ENCODE assay signal across 25 cellular contexts in genomic region chr10:121374121-121374520, GRCh38.
A peak's percentile ranks its signal among the peaks of the same experiment; 100 is the strongest.
DNase-seq lines count a peak whose midpoint lies in the region; ATAC-seq, FAIRE-seq and TF ChIP-seq lines count a peak whose summit lies in the region.
"Had no signal": no experiment of that assay in that cellular context is flagged by ENCODE, and none has a peak within 500 bp of the region (broad histone marks: within the 10 kb centered on the region; RNA-seq: fewer than 3 reads in every experiment).

No MANE protein-coding gene starts in this region.

- peaks cover 2% of the 10 kb centered on the region; the same call in 1 of the 2 replicates for H3K27me3 Mint-ChIP-seq in H9 (ENCODE audit: low read depth)
- H3K27me3 Mint-ChIP-seq: CD4-positive, alpha-beta T cell; CD8-positive, alpha-beta memory T cell had no signal

- H2AFZ ChIP-seq in HCT116 (ENCODE audit: low read depth, low read length, poor library complexity, severe bottlenecking) (no peak overlapping the region), mesenchymal stem cell (ENCODE audit: low read depth, low read length) (no peak overlapping the region), H9 (ENCODE audit: low read length) (no peak overlapping the region)

- H3K27me3 ChIP-seq in HCT116 (ENCODE audit: insufficient read depth, low read length) = no peaks in the 10 kb centered on the region; the same call in none of the 2 replicates
- H3K27me3 ChIP-seq in colonic mucosa = no peaks in the 10 kb centered on the region
- H3K27me3 ChIP-seq in mesenchymal stem cell (ENCODE audit: control insufficient read depth in 1 of 2, insufficient read depth in 1 of 2, low read length in 2 of 2) = no peaks in the 10 kb centered on the region
- no peaks in the 10 kb centered on the region for H3K27me3 ChIP-seq in small intestine (ENCODE audit: control insufficient read depth in 2 of 2, insufficient read depth in 2 of 2, low read length in 2 of 2)
- H3K27me3 ChIP-seq in H9 (ENCODE audit: insufficient read depth, low read length) = no peaks in the 10 kb centered on the region
- H3K27me3 ChIP-seq: BE2C; BLaER1 treated with 17β-estradiol and CSF1 and Interleukin-3, amounts not matched to agents 10 nM and 100 nM had no signal

- H3K79me1 ChIP-seq in mesenchymal stem cell (replicated peaks; ENCODE audit: low read length, poor library complexity, severe bottlenecking) = no peaks in the 10 kb centered on the region
- H3K79me1 ChIP-seq in H9 (ENCODE audit: insufficient read depth, low read depth, low read length, poor library complexity, severe bottlenecking) = no peaks in the 10 kb centered on the region

- H3K36me3 ChIP-seq in HCT116 (ENCODE audit: control insufficient read depth in 1 of 2, insufficient read depth in 2 of 2, low read length in 2 of 2) = no peaks in the 10 kb centered on the region
- H3K36me3 ChIP-seq in colonic mucosa = no peaks in the 10 kb centered on the region
- H3K36me3 ChIP-seq in mesenchymal stem cell (ENCODE audit: control insufficient read depth in 1 of 2, insufficient read depth in 2 of 2, low read depth in 1 of 2, low read length in 2 of 2) = no peaks in the 10 kb centered on the region
- H3K36me3 ChIP-seq in small intestine (ENCODE audit: control insufficient read depth in 2 of 2, insufficient read depth in 2 of 2, low read length in 2 of 2) = no peaks in the 10 kb centered on the region
- H3K36me3 ChIP-seq: BE2C; BLaER1 treated with 17β-estradiol and CSF1 and Interleukin-3, amounts not matched to agents 10 nM and 100 nM had no signal

- TF ChIP-seq RAD21 in HCT116 (IDR thresholded peaks at IDR 0.05; ENCODE audit: low read depth) = no peak

- CTCF ChIA-PET in HCT116 (lab: Charles Lee) = no interaction called here

- H3K23me2 ChIP-seq in H9 (ENCODE audit: insufficient read length, low read depth, low read length, poor library complexity, severe bottlenecking) = no peaks in the 10 kb centered on the region

- H4K8ac ChIP-seq in mesenchymal stem cell (ENCODE audit: low read length) = no peak overlapping the region
- H4K8ac ChIP-seq in H9 (replicated peaks; ENCODE audit: insufficient read length, low read depth, low read length) = no peak overlapping the region

- H2BK120ac ChIP-seq in mesenchymal stem cell (ENCODE audit: low read depth, low read length) = no peak overlapping the region
- no peak overlapping the region for H2BK120ac ChIP-seq in H9 (ENCODE audit: low read depth, low read length, poor library complexity, severe bottlenecking)

- H3K4me1 Mint-ChIP-seq in H9 = peaks cover 3 to 13% of the 10 kb centered on the region in 2 experiments; a peak in 3 of 4 replicates
- H3K4me1 Mint-ChIP-seq: CD14-positive monocyte; CD8-positive, alpha-beta memory T cell had no signal

- H3K18ac ChIP-seq in mesenchymal stem cell (ENCODE audit: low read depth in 1 of 2, low read length in 2 of 2) (no peak overlapping the region), H9 (ENCODE audit: insufficient read length, low read depth, low read length) (no peak overlapping the region)

- no peak for TF ChIP-seq POLR2A in HCT116 (IDR thresholded peaks at IDR 0.05; ENCODE audit: borderline replicate concordance, extremely low read depth, insufficient read depth, insufficient read length)

- H3K4me3 ChIP-seq in HCT116 (replicated peaks in 1 of 2; ENCODE audit: low read depth in 1 of 2, low read length in 2 of 2) (no peak overlapping the region), colonic mucosa (no peak overlapping the region), mesenchymal stem cell (ENCODE audit: insufficient read depth in 1 of 2, low read depth in 1 of 2, low read length in 2 of 2) (no peak overlapping the region), small intestine (ENCODE audit: low read depth in 1 of 2, low read length in 2 of 2) (no peak overlapping the region)
- H3K4me3 ChIP-seq: A549; BLaER1 treated with 17β-estradiol and CSF1 and Interleukin-3, amounts not matched to agents 10 nM and 100 nM had no signal

- no peaks in the 10 kb centered on the region for H4K20me1 ChIP-seq in HCT116 (ENCODE audit: insufficient read depth)
- no peaks in the 10 kb centered on the region for H4K20me1 ChIP-seq in H9 (ENCODE audit: control insufficient read depth, insufficient read depth, insufficient read length)
- H4K20me1 ChIP-seq: BLaER1 treated with 17β-estradiol and CSF1 and Interleukin-3, amounts not matched to agents 10 nM and 100 nM had no signal

- peak overlapping the region; percentile 62 for H4K91ac ChIP-seq in mesenchymal stem cell (ENCODE audit: low read length)
- no peak overlapping the region for H4K91ac ChIP-seq in H9 (ENCODE audit: insufficient read length, low read depth, low read length)

- no peak overlapping the region for H3T11ph ChIP-seq in H9 (ENCODE audit: low read length)

- WGBS in mesenchymal stem cell = 74% methylated on average over 12 of the region's 12 CpGs
- WGBS in small intestine, 3 donors = 65 to 82% (median 66%) methylated on average over 12 of the region's 12 CpGs
- WGBS in H9 (ENCODE audit: extremely low coverage, insufficient read length, low lambda C conversion rate) = no CpG with 5 or more reads among the region's 12 CpGs

- H3K23ac ChIP-seq in mesenchymal stem cell (ENCODE audit: low read length in 2 of 2) (no peak overlapping the region), H9 (ENCODE audit: insufficient read length, low read depth, low read length) (no peak overlapping the region)

- no peak overlapping the region for H3K56ac ChIP-seq in H9 (ENCODE audit: insufficient read length, low read depth, low read length)

- no peak overlapping the region for H3K9ac ChIP-seq in HCT116 (ENCODE audit: low read length)
- no peak overlapping the region for H3K9ac ChIP-seq in colonic mucosa (ENCODE audit: low read depth in 2 of 2, low read length in 2 of 2)
- no peak overlapping the region for H3K9ac ChIP-seq in mesenchymal stem cell (ENCODE audit: low read length)
- no peak overlapping the region for H3K9ac ChIP-seq in H9 (ENCODE audit: extremely low read depth, insufficient read length, low read length)
- H3K9ac ChIP-seq: BLaER1 treated with 17β-estradiol and CSF1 and Interleukin-3, amounts not matched to agents 10 nM and 100 nM had no signal

- H2BK12ac ChIP-seq in mesenchymal stem cell (ENCODE audit: low read length in 2 of 2) (no peak overlapping the region), H9 (ENCODE audit: insufficient read length, low read depth, low read length) (no peak overlapping the region)

- DNase-seq in HCT116 (ENCODE audit: low read depth, low spot score) (no peak), colonic mucosa (peak; percentile 19), mesenchymal stem cell (no peak), small intestine (peak; percentile 16), GM19238 (ENCODE audit: insufficient read length, low spot score) (no peak), NCI-H2107 (lab: John Stamatoyannopoulos, UW) (no peak), H9 (no peak)
- DNase-seq: 8988T; ACHN; AML-193; BE2C; Calu3; CD4-positive, alpha-beta T cell; CD8-positive, alpha-beta memory T cell; DMS53; DMS79 treated with DMSO at 0.1 percent for 48 hours; GF-D8; GOT3; HCEC 1CT had no signal

- H2BK20ac ChIP-seq in H9 (ENCODE audit: low read depth, low read length, poor library complexity, severe bottlenecking) = no peak overlapping the region

- H2BK15ac ChIP-seq in mesenchymal stem cell (ENCODE audit: low read depth, poor library complexity, severe bottlenecking) (no peak overlapping the region), H9 (ENCODE audit: low read depth, low read length) (no peak overlapping the region)

- H3K14ac ChIP-seq in mesenchymal stem cell (ENCODE audit: low read length in 2 of 2) = no peak overlapping the region
- no peak overlapping the region for H3K14ac ChIP-seq in H9 (ENCODE audit: insufficient read depth, low read length)

- H2BK5ac ChIP-seq in mesenchymal stem cell (ENCODE audit: low read depth, low read length, poor library complexity, severe bottlenecking) (no peak overlapping the region), H9 (ENCODE audit: insufficient read length, low read length) (no peak overlapping the region)

- no peak for FAIRE-seq in small intestine (lab: Jason Lieb, UNC)
- FAIRE-seq: A549, GM12891, GM18507, H54 had no signal

- no peaks in the 10 kb centered on the region for H3K9me2 ChIP-seq in HCT116 (ENCODE audit: insufficient read depth)

- no peak overlapping the region for H4K5ac ChIP-seq in H9 (ENCODE audit: insufficient read length, low read depth, low read length)

- H3K4ac ChIP-seq in mesenchymal stem cell (ENCODE audit: low read depth in 1 of 2, low read length in 2 of 2) = no peak overlapping the region
- H3K4ac ChIP-seq in H9 (ENCODE audit: low read depth, low read length) = no peak overlapping the region

- no peaks in the 10 kb centered on the region for H3K9me3 ChIP-seq in HCT116 (ENCODE audit: control insufficient read depth in 1 of 2, insufficient read depth in 1 of 2, low read depth in 1 of 2, low read length in 2 of 2)
- no peaks in the 10 kb centered on the region for H3K9me3 ChIP-seq in colonic mucosa
- H3K9me3 ChIP-seq in mesenchymal stem cell (ENCODE audit: control insufficient read depth, low read length) = no peaks in the 10 kb centered on the region
- H3K9me3 ChIP-seq in small intestine (ENCODE audit: control insufficient read depth, low read depth) = no peaks in the 10 kb centered on the region
- no peaks in the 10 kb centered on the region for H3K9me3 ChIP-seq in H9 (ENCODE audit: control insufficient read depth, low read depth, low read length)
- H3K9me3 ChIP-seq: A549; BE2C; BLaER1 treated with 17β-estradiol and CSF1 and Interleukin-3, amounts not matched to agents 10 nM and 100 nM had no signal

- no peak overlapping the region for H3K27ac ChIP-seq in HCT116 (ENCODE audit: low read depth, low read length)
- no peak overlapping the region for H3K27ac ChIP-seq in colonic mucosa
- no peak overlapping the region for H3K27ac ChIP-seq in mesenchymal stem cell (ENCODE audit: low read length, poor library complexity, severe bottlenecking)
- no peak overlapping the region for H3K27ac ChIP-seq in small intestine (ENCODE audit: low read depth in 1 of 2, low read length in 1 of 2)
- no peak overlapping the region for H3K27ac ChIP-seq in H9 (ENCODE audit: insufficient read length, low read depth, low read length)
- H3K27ac ChIP-seq: A549; BLaER1 treated with 17β-estradiol and CSF1 and Interleukin-3, amounts not matched to agents 10 nM and 100 nM had no signal

- RAD21 ChIA-PET in HCT116 (lab: Charles Lee; ENCODE audit: low non-redundant PET in 1 of 2, low total read pairs in 2 of 2, uncharacterized antibody in 2 of 2, unreplicated experiment in 2 of 2) = no interaction called here

- no TSS peak for BruUV-seq in HCT116 (replicated peaks; lab: Mats Ljungman, UMichigan)

- intact Hi-C loops in HCT116 (cut with micrococcal nuclease) = no loop called here
- intact Hi-C loops in colonic mucosa (cut with DNase I) = no loop called here

- POLR2A ChIA-PET in HCT116 (lab: Charles Lee) = no interaction called here

- H3K36me3 Mint-ChIP-seq in H9 (ENCODE audit: insufficient read depth in 1 of 3, low read depth in 3 of 3) = no peaks in the 10 kb centered on the region; a peak in 1 of 7 replicates
- H3K36me3 Mint-ChIP-seq: CD14-positive monocyte; CD8-positive, alpha-beta memory T cell had no signal

- no peak for TF ChIP-seq CTCF in HCT116 (IDR thresholded peaks at IDR 0.05 in 2 of 3, conservative IDR thresholded peaks at IDR 0.05 in 1 of 3; ENCODE audit: borderline replicate concordance in 1 of 3, insufficient read depth in 1 of 3, low read depth in 2 of 3, low read length in 2 of 3)
- no peak for TF ChIP-seq CTCF in colonic mucosa (IDR thresholded peaks at IDR 0.05)
- no peak for TF ChIP-seq CTCF in H9 (conservative IDR thresholded peaks at IDR 0.05)

- no peak overlapping the region for H3K4me3 Mint-ChIP-seq in H9
- H3K4me3 Mint-ChIP-seq: CD14-positive monocyte; CD4-positive, alpha-beta T cell; CD8-positive, alpha-beta memory T cell had no signal

- no peak overlapping the region for H2AK5ac ChIP-seq in mesenchymal stem cell (ENCODE audit: low read length, severe bottlenecking)
- H2AK5ac ChIP-seq in H9 (ENCODE audit: insufficient read length, low read length) = no peak overlapping the region

- H3K4me2 ChIP-seq in HCT116 (ENCODE audit: low read length) (no peak overlapping the region), mesenchymal stem cell (ENCODE audit: low read length, poor library complexity, severe bottlenecking) (no peak overlapping the region), H9 (ENCODE audit: insufficient read depth, insufficient read length, low read length) (no peak overlapping the region)
- H3K4me2 ChIP-seq: A549; BLaER1 treated with 17β-estradiol and CSF1 and Interleukin-3, amounts not matched to agents 10 nM and 100 nM had no signal

- ATAC-seq in HCT116 = peak; percentile 30; the same call in 1 of the 2 replicates
- ATAC-seq: A549 had no signal

- no peak overlapping the region for H3K27ac Mint-ChIP-seq in H9
- H3K27ac Mint-ChIP-seq: CD4-positive, alpha-beta T cell had no signal

- H3K9me3 Mint-ChIP-seq in H9 = no peaks in the 10 kb centered on the region; a peak in 1 of 5 replicates
- H3K9me3 Mint-ChIP-seq: CD4-positive, alpha-beta T cell had no signal

- no peaks in the 10 kb centered on the region for H3K79me2 ChIP-seq in HCT116 (ENCODE audit: insufficient read depth, low read length)
- no peaks in the 10 kb centered on the region for H3K79me2 ChIP-seq in H9 (ENCODE audit: insufficient read depth, low read length)

- no peaks in the 10 kb centered on the region for H3K4me1 ChIP-seq in HCT116 (ENCODE audit: control insufficient read depth in 1 of 2, insufficient read depth in 2 of 2, low read length in 2 of 2)
- no peaks in the 10 kb centered on the region for H3K4me1 ChIP-seq in colonic mucosa
- H3K4me1 ChIP-seq in mesenchymal stem cell (ENCODE audit: control insufficient read depth, insufficient read depth, low read depth, low read length) = no peaks in the 10 kb centered on the region
- H3K4me1 ChIP-seq in small intestine (ENCODE audit: control insufficient read depth in 2 of 2, insufficient read depth in 1 of 2, low read depth in 1 of 2, low read length in 1 of 2) = no peaks in the 10 kb centered on the region
- no peaks in the 10 kb centered on the region for H3K4me1 ChIP-seq in H9 (ENCODE audit: insufficient read depth, low read length)
- H3K4me1 ChIP-seq: A549 had no signal

Comparison
In these comparisons a context has a peak if more than half of its experiments do, and no peak if none do; other contexts are left out.
1. DNase-seq: peak in colonic mucosa (single experiment) and small intestine (single experiment); none in HCT116 (single experiment), mesenchymal stem cell (single experiment), GM19238 (single experiment), NCI-H2107 (single experiment) and H9 (single experiment).